Comparison of ENCODE assay signal across 7 cellular contexts in genomic region chr19:35845215-35846037, GRCh38. TPM values are rescaled to one million over a fixed set of nuclear protein-coding genes. Genes with fewer than 3 reads are reported as not detected.
DNase-seq lines count a peak whose midpoint lies in the region; ATAC-seq and TF ChIP-seq lines count a peak whose summit lies in the region.
"Had no signal": no experiment of that assay in that cellular context is flagged by ENCODE, and none has a peak within 500 bp of the region (broad histone marks: within the 10 kb centered on the region; RNA-seq: fewer than 3 reads in every experiment).

No MANE protein-coding gene starts in this region.

- H3K36me3 Mint-ChIP-seq in type B pancreatic cell = no peaks in the 10 kb centered on the region

- peaks cover 16% of the 10 kb centered on the region for H3K4me1 Mint-ChIP-seq in type B pancreatic cell (ENCODE audit: unreplicated experiment)

- DNase-seq in activated T-cell treated with anti-CD3 and anti-CD28 coated beads, Interleukin-2, amount 50 U/mL, for 1 hour = peak; percentile 22
- no peak for DNase-seq in activated T-cell treated with anti-CD3 and anti-CD28 coated beads for 4 hours
- no peak for DNase-seq in heart left ventricle
- DNase-seq in type B pancreatic cell (ENCODE audit: extremely low spot score, unreplicated experiment) = no peak
- no peak for DNase-seq in NOMO-1 treated with dmso at 0.1 percent for 144 hours (lab: John Stamatoyannopoulos, UW; ENCODE audit: unreplicated experiment)
- no peak for DNase-seq in NCI-H2081 treated with DMSO at 0.1 percent for 48 hours (lab: John Stamatoyannopoulos, UW)
- DNase-seq: DND-41 had no signal

- intact Hi-C loops in heart left ventricle (cut with DNase I) = no loop called here

- H3K36me3 ChIP-seq in heart left ventricle = no peaks in the 10 kb centered on the region

- peak overlapping the region; percentile 65 for H3K27ac Mint-ChIP-seq in type B pancreatic cell

- peak overlapping the region in 10 of 12 donors; percentile 2 to 34 (median 22) for H3K4me3 ChIP-seq in heart left ventricle

- peak in 3 of 4 donors; percentile 22 to 53 (median 46) for ATAC-seq in heart left ventricle

- TF ChIP-seq CTCF in heart left ventricle (IDR thresholded peaks at IDR 0.05) = no peak
- no peak for TF ChIP-seq CTCF in type B pancreatic cell (conservative IDR thresholded peaks at IDR 0.05)

- H3K4me1 ChIP-seq in heart left ventricle = peaks cover 0 to 21% (median 7%) of the 10 kb centered on the region in 12 donors

- no peaks in the 10 kb centered on the region for H3K9me3 Mint-ChIP-seq in type B pancreatic cell

- H3K27me3 ChIP-seq in heart left ventricle = peaks cover 30 to 85% (median 67%) of the 10 kb centered on the region in 9 donors

- TF ChIP-seq POLR2A in heart left ventricle (IDR thresholded peaks at IDR 0.05) = no peak

- peak overlapping the region; percentile 82 for H3K4me3 Mint-ChIP-seq in type B pancreatic cell

- peaks cover 81% of the 10 kb centered on the region for H3K27me3 Mint-ChIP-seq in type B pancreatic cell

- 3 to 6% (median 5%) methylated on average over 39 to 63 of the region's 63 CpGs for WGBS in heart left ventricle, 4 donors

- H3K9me3 ChIP-seq in heart left ventricle = no peaks in the 10 kb centered on the region

- no peak overlapping the region for H3K27ac ChIP-seq in heart left ventricle

RNA-seq across cellular contexts. Expression of gene NPHS1, which starts 6.9 kb away (rescaled TPM):
- total RNA-seq in heart left ventricle (1 to 10 TPM in 1 of 9 donors, not detected in 8; 1.0 TPM), type B pancreatic cell (ENCODE audit: low replicate concordance) (1.9 TPM in 2 replicates)
- not detected for polyA plus RNA-seq in heart left ventricle

RNA-seq across cellular contexts. Expression of gene KIRREL2, which starts 11.3 kb away (rescaled TPM):
- total RNA-seq in heart left ventricle (under 1 TPM in 1 of 9 donors, not detected in 8; 0.77 TPM), type B pancreatic cell (ENCODE audit: low replicate concordance) (3.3 and 3.5 TPM in 2 replicates)
- polyA plus RNA-seq in heart left ventricle = not detected

RNA-seq across cellular contexts. Expression of gene APLP1, which starts 22.9 kb away (rescaled TPM):
- 10 to 100 TPM in 8 of 9 donors, 1 to 10 TPM in 1; 8.9 to 44.3 (median 25.3) TPM for total RNA-seq in heart left ventricle
- 10 to 100 TPM in 1 of 2 donors, 1 to 10 TPM in 1; 2.1 to 19.0 TPM for polyA plus RNA-seq in heart left ventricle
- total RNA-seq in type B pancreatic cell (ENCODE audit: low replicate concordance) = 43.3 and 120 TPM in 2 replicates

RNA-seq across cellular contexts. Expression of gene PRODH2, which starts 32.8 kb away (rescaled TPM):
- total RNA-seq in heart left ventricle (not detected), type B pancreatic cell (ENCODE audit: low replicate concordance) (11.5 and 20.6 TPM in 2 replicates)
- polyA plus RNA-seq in heart left ventricle = not detected

RNA-seq across cellular contexts. Expression of gene NFKBID, which starts 54.9 kb away (rescaled TPM):
- 10 to 100 TPM in 1 of 9 donors, 1 to 10 TPM in 7, under 1 TPM in 1; 0.79 to 12.3 (median 3.0) TPM for total RNA-seq in heart left ventricle
- 1 to 10 TPM; 2.8 to 3.1 TPM for polyA plus RNA-seq in heart left ventricle
- 9.1 and 11.6 TPM in 2 replicates for total RNA-seq in type B pancreatic cell (ENCODE audit: low replicate concordance)
